8 cellular contexts compared by ENCODE assay signal in genomic region chr15:59917504-59918157, GRCh38.
DNase-seq lines count a peak whose midpoint lies in the region; ATAC-seq and TF ChIP-seq lines count a peak whose summit lies in the region.

No MANE protein-coding gene starts in this region.

- H3K27ac ChIP-seq in iPS DF 6.9 (ENCODE audit: low read length) = no peak overlapping the region

- no peaks in the 10 kb centered on the region for H3K9me3 ChIP-seq in HAP-1
- H3K9me3 ChIP-seq in iPS DF 6.9 (ENCODE audit: control insufficient read depth, insufficient read depth, low read length) = no peaks in the 10 kb centered on the region; the same call in 1 of the 2 replicates

- H3K27me3 ChIP-seq in HAP-1 (ENCODE audit: low read depth) (peaks cover 5% of the 10 kb centered on the region), iPS DF 6.9 (ENCODE audit: control insufficient read depth, insufficient read depth, low read length) (no peaks in the 10 kb centered on the region)

- H3K9me3 Mint-ChIP-seq in T-cell = no peaks in the 10 kb centered on the region

- in situ Hi-C loops in HAP-1 (cut with MboI; ENCODE audit: low sequenced_read_pairs) = no loop called here

- POLR2A ChIA-PET in T-cell (lab: Charles Lee) = interaction anchor here (0.6 kb wide), 2 partner anchors 147 to 636 kb away, joined by 5 read pairs; no protein-coding TSS in a partner anchor

- DNase-seq in GM10266 (ENCODE audit: extremely low spot score) = peak; percentile 65
- DNase-seq in HAP-1 (ENCODE audit: low spot score in 2 of 2) = peak; percentile 44 to 80
- DNase-seq in NAMALWA (ENCODE audit: low spot score) = peak; percentile 69
- DNase-seq in T-cell = peak; percentile 19 to 69 (median 51)
- peak; percentile 53 for DNase-seq in activated naive CD8-positive, alpha-beta T cell treated with anti-CD3 and anti-CD28 coated beads, Interleukin-2, amount 50 U/mL, for 16 hours (ENCODE audit: low read depth, low spot score)
- peak; percentile 73 for DNase-seq in iPS DF 6.9 (ENCODE audit: low read depth, low spot score)
- peak; percentile 71 to 72 for DNase-seq in stimulated activated CD4-positive, alpha-beta T cell treated with anti-CD3 and anti-CD28 coated beads, Interleukin-2, amount 100 ng/mL, for 48 hours
- no peak for DNase-seq in NCI-H446 treated with DMSO at 0.1 percent for 48 hours (lab: John Stamatoyannopoulos, UW)

- no peaks in the 10 kb centered on the region for H3K4me1 ChIP-seq in HAP-1
- no peaks in the 10 kb centered on the region for H3K4me1 ChIP-seq in iPS DF 6.9 (ENCODE audit: control insufficient read depth, insufficient read depth, low read length)

- peak; percentile 71 for TF ChIP-seq CTCF in GM10266 (IDR thresholded peaks at IDR 0.05; ENCODE audit: control insufficient read depth, insufficient read depth, low read depth, missing control alignments)

- H3K4me3 ChIP-seq in HAP-1 (no peak overlapping the region), iPS DF 6.9 (ENCODE audit: low read length) (no peak overlapping the region)

- CTCF ChIA-PET in T-cell (lab: Charles Lee) = interaction anchor here (0.6 to 3.8 kb wide), 13 partner anchors 58 to 409 kb away, joined by 3 to 24 read pairs (median 4); no protein-coding TSS in a partner anchor

- no peaks in the 10 kb centered on the region for H3K36me3 Mint-ChIP-seq in T-cell

- WGBS in iPS DF 6.9 (ENCODE audit: insufficient coverage, insufficient read length) = no CpG with 5 or more reads among the region's 10 CpGs

- no peak overlapping the region for H3K27ac Mint-ChIP-seq in T-cell

- H3K36me3 ChIP-seq in HAP-1 (replicated peaks) = no peaks in the 10 kb centered on the region
- H3K36me3 ChIP-seq in iPS DF 6.9 (ENCODE audit: control insufficient read depth, insufficient read depth, low read length) = no peaks in the 10 kb centered on the region

- H3K4me3 Mint-ChIP-seq in T-cell = no peak overlapping the region

- peaks cover 10 to 11% of the 10 kb centered on the region in 2 donors for H3K27me3 Mint-ChIP-seq in T-cell

- ATAC-seq in T-cell (replicated peaks in 1 of 4) = peak; percentile 75 to 94 (median 78)

- peaks cover 20 to 21% (median 21%) of the 10 kb centered on the region in 3 donors for H3K4me1 Mint-ChIP-seq in T-cell
